ENCODE assay signal across 20 cellular contexts in the genomic region with DNA sequence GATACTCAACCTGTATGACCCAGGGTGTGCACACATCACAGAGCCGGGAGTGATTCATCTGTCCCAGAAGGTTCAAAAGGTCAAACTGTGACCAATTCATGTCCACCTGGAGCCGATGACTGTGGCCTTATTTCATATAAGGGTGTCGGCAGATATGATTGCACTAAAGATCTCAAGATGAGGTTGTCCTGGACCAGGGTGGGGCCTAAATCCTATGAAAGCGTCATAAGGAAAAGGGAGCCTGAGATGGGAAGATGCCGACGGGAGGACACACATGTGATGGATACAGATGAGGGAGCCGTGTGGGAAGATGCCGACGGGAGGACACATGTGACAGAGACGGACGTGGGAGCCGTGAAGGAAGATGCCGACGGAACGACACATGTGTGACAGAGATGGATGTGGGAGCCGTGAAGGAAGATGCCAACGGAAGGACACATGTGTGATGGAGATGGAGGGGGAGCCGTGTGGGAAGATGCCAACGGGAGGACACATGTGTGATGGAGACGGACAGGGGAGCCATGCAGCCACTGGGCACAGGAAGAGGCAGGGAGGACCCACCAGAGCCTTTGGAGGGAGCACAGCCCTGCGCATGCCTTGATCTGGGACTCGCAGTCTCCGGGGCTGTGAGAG.
"Had no signal": no experiment of that assay in that cellular context is flagged by ENCODE, and none has a peak within 500 bp of the region (broad histone marks: within the 10 kb centered on the region; RNA-seq: fewer than 3 reads in every experiment).

No MANE protein-coding gene starts in this region.

- H3K4me3 Mint-ChIP-seq: activated B cell treated with CpG ODN at 0.5 μM for 24 hours; activated CD4-positive, alpha-beta memory T cell treated with anti-CD3 and anti-CD28 coated beads for 36 hours; activated CD8-positive, alpha-beta memory T cell treated with anti-CD3 and anti-CD28 coated beads, Interleukin-2, amount 10 ng/mL, durations not matched to agents 7 days and 5 days; activated naive CD8-positive, alpha-beta T cell treated with anti-CD3 and anti-CD28 coated beads for 36 hours had no signal

- H3K27ac Mint-ChIP-seq: activated B cell treated with CpG ODN at 0.5 μM for 24 hours; activated CD4-positive, alpha-beta memory T cell treated with anti-CD3 and anti-CD28 coated beads for 36 hours; activated CD8-positive, alpha-beta memory T cell treated with anti-CD3 and anti-CD28 coated beads, Interleukin-2, amount 10 ng/mL, durations not matched to agents 7 days and 5 days; activated naive CD8-positive, alpha-beta T cell treated with anti-CD3 and anti-CD28 coated beads for 36 hours; naive thymus-derived CD8-positive, alpha-beta T cell had no signal

- ATAC-seq: activated CD8-positive, alpha-beta memory T cell treated with anti-CD3 and anti-CD28 coated beads, Interleukin-2, amount 10 ng/mL, durations not matched to agents 7 days and 5 days; esophagus mucosa; gastrocnemius medialis; naive thymus-derived CD8-positive, alpha-beta T cell; stimulated activated naive CD8-positive, alpha-beta T cell treated with anti-CD3 and anti-CD28 coated beads, Interleukin-15, Interleukin-2, amounts not matched to agents 100 U/mL and 50 U/mL, for 24 hours had no signal

- H3K36me3 ChIP-seq: gastrocnemius medialis, neutrophil, transverse colon, uterus had no signal

- H3K36me3 Mint-ChIP-seq: activated CD4-positive, alpha-beta memory T cell treated with anti-CD3 and anti-CD28 coated beads for 36 hours; activated CD8-positive, alpha-beta memory T cell treated with anti-CD3 and anti-CD28 coated beads, Interleukin-2, amount 10 ng/mL, durations not matched to agents 7 days and 5 days; activated naive CD8-positive, alpha-beta T cell treated with anti-CD3 and anti-CD28 coated beads for 36 hours; naive thymus-derived CD8-positive, alpha-beta T cell had no signal

- H3K27ac ChIP-seq: gastrocnemius medialis, neutrophil, transverse colon, uterus had no signal

- H3K4me3 ChIP-seq: gastrocnemius medialis, transverse colon, uterus had no signal

- H3K9me3 Mint-ChIP-seq: activated B cell treated with CpG ODN at 0.5 μM for 24 hours; activated naive CD8-positive, alpha-beta T cell treated with anti-CD3 and anti-CD28 coated beads for 36 hours; naive thymus-derived CD8-positive, alpha-beta T cell had no signal

- H3K27me3 ChIP-seq: transverse colon, uterus had no signal

- H3K27me3 Mint-ChIP-seq: activated CD8-positive, alpha-beta memory T cell treated with anti-CD3 and anti-CD28 coated beads, Interleukin-2, amount 10 ng/mL, durations not matched to agents 7 days and 5 days had no signal

- H3K9me3 ChIP-seq: gastrocnemius medialis, neutrophil, transverse colon, uterus had no signal

- DNase-seq: activated B cell treated with CpG ODN at 0.5 μM for 24 hours; activated CD4-positive, alpha-beta memory T cell treated with anti-CD3 and anti-CD28 coated beads for 36 hours; activated CD4-positive, alpha-beta T cell treated with anti-CD3 and anti-CD28 coated beads for 4 hours; activated CD8-positive, alpha-beta memory T cell treated with anti-CD3 and anti-CD28 coated beads, Interleukin-2, amount 10 ng/mL, durations not matched to agents 7 days and 5 days; activated naive CD4-positive, alpha-beta T cell; activated naive CD8-positive, alpha-beta T cell treated with anti-CD3 and anti-CD28 coated beads for 36 hours; amniotic stem cell; effector CD4-positive, alpha-beta T cell; gastrocnemius medialis; head of caudate nucleus; kidney glomerular epithelial cell; mesendoderm; naive thymus-derived CD8-positive, alpha-beta T cell; stimulated activated CD4-positive, alpha-beta T cell treated with anti-CD3 and anti-CD28 coated beads, Interleukin-2, amount 100 ng/mL, for 24 hours; stimulated activated naive CD8-positive, alpha-beta T cell treated with anti-CD3 and anti-CD28 coated beads, Interleukin-15, Interleukin-2, amounts not matched to agents 100 U/mL and 50 U/mL, for 24 hours; T-helper 9 cell; transverse colon; uterus had no signal
